ENCODE assay signal across 11 cellular contexts in genomic region chr1:10891081-10891480, GRCh38.
"Had no signal": no experiment of that assay in that cellular context is flagged by ENCODE, and none has a peak within 500 bp of the region (broad histone marks: within the 10 kb centered on the region; RNA-seq: fewer than 3 reads in every experiment).

No MANE protein-coding gene starts in this region.

- H3K27ac ChIP-seq: thyroid gland had no signal

- ATAC-seq: activated T-helper 17 cell treated with anti-CD3 and anti-CD28 coated beads, Interleukin-2, amount 50 U/mL, for 72 hours; left cardiac atrium had no signal

- H3K4me1 Mint-ChIP-seq: activated CD4-positive, alpha-beta T cell treated with anti-CD3 and anti-CD28 coated beads, Interleukin-2, amount 10 ng/mL, durations not matched to agents 24 days and 14 days; activated naive CD4-positive, alpha-beta T cell treated with anti-CD3 and anti-CD28 coated beads, Interleukin-2, amount 10 ng/mL, durations not matched to agents 7 days and 5 days; activated T-helper 17 cell treated with anti-CD3 and anti-CD28 coated beads, Interleukin-2, amount 50 U/mL, for 72 hours had no signal

- DNase-seq: activated B cell treated with CpG ODN at 0.5 μM for 24 hours; activated CD4-positive, alpha-beta T cell treated with anti-CD3 and anti-CD28 coated beads, Interleukin-2, amount 10 ng/mL, durations not matched to agents 24 days and 14 days; activated naive CD4-positive, alpha-beta T cell treated with anti-CD3 and anti-CD28 coated beads, Interleukin-2, amount 10 ng/mL, durations not matched to agents 7 days and 5 days; activated T-cell treated with anti-CD3 and anti-CD28 coated beads for 4 hours; hippocampal formation; left cardiac atrium; stimulated activated CD4-positive, alpha-beta T cell treated with anti-CD3 and anti-CD28 coated beads, Interleukin-4, amount 100 ng/mL, for 4 hours; thyroid gland had no signal

- H3K27ac Mint-ChIP-seq: activated B cell treated with CpG ODN at 0.5 μM for 24 hours; activated CD4-positive, alpha-beta T cell treated with anti-CD3 and anti-CD28 coated beads, Interleukin-2, amount 10 ng/mL, durations not matched to agents 24 days and 14 days; activated naive CD4-positive, alpha-beta T cell treated with anti-CD3 and anti-CD28 coated beads, Interleukin-2, amount 10 ng/mL, durations not matched to agents 7 days and 5 days; activated T-helper 17 cell treated with anti-CD3 and anti-CD28 coated beads, Interleukin-2, amount 50 U/mL, for 72 hours; natural killer cell treated with Interleukin-12 subunit alpha and Interleukin-12 subunit beta and Interleukin-15 and Interleukin-18, amount 100 ng/mL, for 72 hours had no signal

- H3K4me3 ChIP-seq: lung, thyroid gland had no signal

- H3K4me3 Mint-ChIP-seq: activated B cell treated with CpG ODN at 0.5 μM for 24 hours; activated CD4-positive, alpha-beta T cell treated with anti-CD3 and anti-CD28 coated beads, Interleukin-2, amount 10 ng/mL, durations not matched to agents 24 days and 14 days; activated naive CD4-positive, alpha-beta T cell treated with anti-CD3 and anti-CD28 coated beads, Interleukin-2, amount 10 ng/mL, durations not matched to agents 7 days and 5 days; activated T-helper 17 cell treated with anti-CD3 and anti-CD28 coated beads, Interleukin-2, amount 50 U/mL, for 72 hours; natural killer cell treated with Interleukin-12 subunit alpha and Interleukin-12 subunit beta and Interleukin-15 and Interleukin-18, amount 100 ng/mL, for 72 hours had no signal

- H3K9me3 Mint-ChIP-seq: activated B cell treated with CpG ODN at 0.5 μM for 24 hours; activated CD4-positive, alpha-beta T cell treated with anti-CD3 and anti-CD28 coated beads, Interleukin-2, amount 10 ng/mL, durations not matched to agents 24 days and 14 days; activated naive CD4-positive, alpha-beta T cell treated with anti-CD3 and anti-CD28 coated beads, Interleukin-2, amount 10 ng/mL, durations not matched to agents 7 days and 5 days; activated T-helper 17 cell treated with anti-CD3 and anti-CD28 coated beads, Interleukin-2, amount 50 U/mL, for 72 hours; natural killer cell treated with Interleukin-12 subunit alpha and Interleukin-12 subunit beta and Interleukin-15 and Interleukin-18, amount 100 ng/mL, for 72 hours had no signal

- H3K36me3 ChIP-seq: thyroid gland had no signal

- H3K36me3 Mint-ChIP-seq: activated naive CD4-positive, alpha-beta T cell treated with anti-CD3 and anti-CD28 coated beads, Interleukin-2, amount 10 ng/mL, durations not matched to agents 7 days and 5 days; natural killer cell treated with Interleukin-12 subunit alpha and Interleukin-12 subunit beta and Interleukin-15 and Interleukin-18, amount 100 ng/mL, for 72 hours had no signal

- H3K9me3 ChIP-seq: thyroid gland had no signal
